Comparison of ENCODE assay signal across 8 cellular contexts in genomic region chr12:95582230-95583058, GRCh38. TPM values are rescaled to one million over a fixed set of nuclear protein-coding genes. Genes with fewer than 3 reads are reported as not detected.
A peak's percentile ranks its signal among the peaks of the same experiment; 100 is the strongest.
DNase-seq lines count a peak whose midpoint lies in the region; ATAC-seq and TF ChIP-seq lines count a peak whose summit lies in the region.
"Had no signal": no experiment of that assay in that cellular context is flagged by ENCODE, and none has a peak within 500 bp of the region (broad histone marks: within the 10 kb centered on the region; RNA-seq: fewer than 3 reads in every experiment).

No MANE protein-coding gene starts in this region.

- H3K36me3 ChIP-seq in OCI-LY7 (ENCODE audit: insufficient read depth, low read length) = no peaks in the 10 kb centered on the region
- H3K36me3 ChIP-seq in MG63 = no peaks in the 10 kb centered on the region
- H3K36me3 ChIP-seq: SJSA1 had no signal

- H3K9me2 ChIP-seq in OCI-LY7 (ENCODE audit: insufficient read depth, low read length) = no peaks in the 10 kb centered on the region

- no peak overlapping the region for H3K4me3 ChIP-seq in OCI-LY7 (ENCODE audit: low read depth, low read length, poor library complexity, severe bottlenecking)
- H3K4me3 ChIP-seq in fibroblast of villous mesenchyme (ENCODE audit: low read depth, low read length) = no peak overlapping the region
- no peak overlapping the region for H3K4me3 ChIP-seq in MG63
- H3K4me3 ChIP-seq: SJSA1 had no signal

- H4K20me1 ChIP-seq in OCI-LY7 (ENCODE audit: insufficient read depth, low read length) = no peaks in the 10 kb centered on the region

- TF ChIP-seq CTCF in OCI-LY7 (conservative IDR thresholded peaks at IDR 0.05; ENCODE audit: low read length) (peak; percentile 65), fibroblast of villous mesenchyme (IDR thresholded peaks at IDR 0.05; ENCODE audit: insufficient read depth, low read depth, low read length) (peak; percentile 49)

- BruUV-seq in OCI-LY7 (replicated peaks; lab: Mats Ljungman, UMichigan) = no TSS peak

- no peak overlapping the region for H3K27ac ChIP-seq in OCI-LY7 (ENCODE audit: low read depth, low read length, poor library complexity, severe bottlenecking)
- H3K27ac ChIP-seq: SJSA1 had no signal

- H3K4me1 ChIP-seq in OCI-LY7 (ENCODE audit: insufficient read depth, low read length, poor library complexity, severe bottlenecking) = no peaks in the 10 kb centered on the region
- H3K4me1 ChIP-seq: SJSA1 had no signal

- DNase-seq in HT-29 (ENCODE audit: low spot score) (peak; percentile 63), OCI-LY7 (ENCODE audit: low spot score) (peak; percentile 19), fibroblast of villous mesenchyme (ENCODE audit: low read depth) (peak; percentile 40), sciatic nerve (ENCODE audit: low spot score) (no peak), MG63 (no peak), KG1 (lab: John Stamatoyannopoulos, UW) (no peak)
- DNase-seq in stimulated activated naive CD4-positive, alpha-beta T cell treated with Interleukin-2 at 50 U/mL for 16 hours (lab: John Stamatoyannopoulos, UW) = no peak

- no peaks in the 10 kb centered on the region for H3K9me3 ChIP-seq in OCI-LY7 (ENCODE audit: low read length)
- no peaks in the 10 kb centered on the region for H3K9me3 ChIP-seq in MG63
- H3K9me3 ChIP-seq: SJSA1 had no signal

- peak; percentile 80 for ATAC-seq in sciatic nerve

- H3K27me3 ChIP-seq in MG63 = no peaks in the 10 kb centered on the region
- H3K27me3 ChIP-seq: SJSA1 had no signal

- intact Hi-C loops in OCI-LY7 (cut with micrococcal nuclease; ENCODE audit: unreplicated experiment) = no loop called here
- intact Hi-C loops in sciatic nerve (cut with DNase I) = loop anchor here (5.0 kb wide), 1 partner anchor 235 kb away; no protein-coding TSS in a partner anchor

- no peaks in the 10 kb centered on the region for H3K79me2 ChIP-seq in OCI-LY7 (ENCODE audit: insufficient read depth, low read depth, low read length)

- CTCF ChIA-PET in OCI-LY7 (lab: Charles Lee; ENCODE audit: unreplicated experiment) = interaction anchor here (2.0 kb wide), 1 partner anchor 11 kb away, joined by 6 read pairs; no protein-coding TSS in a partner anchor

- POLR2A ChIA-PET in OCI-LY7 (lab: Charles Lee) = interaction anchor here (0.6 to 1.5 kb wide), 6 partner anchors 10 to 393 kb away, joined by 3 to 5 read pairs (median 4); no protein-coding TSS in a partner anchor

- H3K4me2 ChIP-seq in OCI-LY7 (ENCODE audit: low read length) = no peak overlapping the region

- H2AFZ ChIP-seq in OCI-LY7 (ENCODE audit: low read length) = no peak overlapping the region

RNA-seq across cellular contexts. Expression of gene USP44, which starts 31.2 kb away (rescaled TPM):
- total RNA-seq in HT-29 (2014; rRNA removed; shearing (Covaris generic)) = not detected in 2 replicates
- total RNA-seq in OCI-LY7 (2014; rRNA removed; shearing (Covaris generic)) = 4.0 and 8.6 TPM in 2 replicates
- total RNA-seq in OCI-LY7 (2022) (3.4 and 4.2 TPM in 2 replicates), fibroblast of villous mesenchyme (3.9 and 5.2 TPM in 2 replicates), sciatic nerve (8.0 TPM)
- 0.27 TPM in 1 of 2 replicates, not detected in the other for total RNA-seq in MG63 (2014; rRNA removed; shearing (Covaris generic); ENCODE audit: low replicate concordance)

Comparison
In these comparisons a context has a peak if more than half of its experiments do, and no peak if none do; other contexts are left out.
1. DNase-seq: peak in HT-29 (single experiment), OCI-LY7 (single experiment) and fibroblast of villous mesenchyme (single experiment); none in sciatic nerve (single experiment), stimulated activated naive CD4-positive, alpha-beta T cell treated with Interleukin-2 at 50 U/mL for 16 hours (single experiment), MG63 (single experiment) and KG1 (single experiment).